ENCODE assay signal across 8 cellular contexts in genomic region chr2:26961603-26962184, GRCh38. TPM values are rescaled to one million over a fixed set of nuclear protein-coding genes. Genes with fewer than 3 reads are reported as not detected.
A peak's percentile ranks its signal among the peaks of the same experiment; 100 is the strongest.
DNase-seq lines count a peak whose midpoint lies in the region; ATAC-seq and TF ChIP-seq lines count a peak whose summit lies in the region.

No MANE protein-coding gene starts in this region.

- no peak overlapping the region for H3K27ac Mint-ChIP-seq in activated naive CD4-positive, alpha-beta T cell treated with anti-CD3 and anti-CD28 coated beads, Interleukin-2, amount 50 U/mL, for 72 hours

- H3K36me3 ChIP-seq in SK-N-SH (replicated peaks in 1 of 2; ENCODE audit: control insufficient read depth in 1 of 2, insufficient read depth in 2 of 2, low read length in 1 of 2) = no peaks in the 10 kb centered on the region
- H3K36me3 ChIP-seq in uterus = no peaks in the 10 kb centered on the region

- POLR2A ChIA-PET in SK-N-SH (lab: Yijun Ruan, JAX) = interaction anchor here (0.6 to 1.8 kb wide), 4 partner anchors 54 to 238 kb away, joined by 3 to 17 read pairs (median 6); partner anchors contain the start of gene AGBL5

- peaks cover 0 to 3% of the 10 kb centered on the region in 2 experiments; a peak in 1 of 4 replicates for H3K4me1 ChIP-seq in SK-N-SH (ENCODE audit: control insufficient read depth in 1 of 2, insufficient read depth in 2 of 2, low read depth in 1 of 2, low read length in 1 of 2)
- no peaks in the 10 kb centered on the region for H3K4me1 ChIP-seq in uterus

- no peaks in the 10 kb centered on the region for H3K79me2 ChIP-seq in SK-N-SH (ENCODE audit: insufficient read depth)

- peak; percentile 98 for TF ChIP-seq RAD21 in SK-N-SH (IDR thresholded peaks at IDR 0.05; ENCODE audit: low read length)

- TF ChIP-seq POLR2A in uterus (IDR thresholded peaks at IDR 0.05) = peak in 1 of 2 donors; percentile 13

- TF ChIP-seq EP300 in SK-N-SH (IDR thresholded peaks at IDR 0.05; ENCODE audit: borderline replicate concordance in 1 of 2, low read depth in 1 of 2, low read length in 1 of 2) = no peak

- H3K27ac ChIP-seq in SK-N-SH (ENCODE audit: low read depth in 2 of 2, low read length in 1 of 2) = no peak overlapping the region
- H3K27ac ChIP-seq in uterus = no peak overlapping the region

- no peak overlapping the region for H3K9ac ChIP-seq in SK-N-SH

- peaks cover 25% of the 10 kb centered on the region; the same call in 1 of the 2 replicates for H3K27me3 ChIP-seq in SK-N-SH (ENCODE audit: insufficient read depth)
- H3K27me3 ChIP-seq in uterus = peaks cover 0 to 6% of the 10 kb centered on the region in 2 donors

- no peaks in the 10 kb centered on the region for H3K9me2 ChIP-seq in SK-N-SH

- intact Hi-C loops in Right ventricle myocardium superior (cut with DNase I) (loop anchor here (2.0 kb wide), 1 partner anchor 57 kb away; no protein-coding TSS in a partner anchor), posterior vena cava (cut with DNase I) (loop anchor here (2.0 to 10.0 kb wide), 4 partner anchors 55 to 323 kb away; partner anchors contain the start of gene TRIM54 (in 1 of the 2)), uterus (cut with DNase I; ENCODE audit: low total_unique reads) (loop anchor here (5.0 kb wide), 1 partner anchor 56 kb away; no protein-coding TSS in a partner anchor)

- WGBS in SK-N-SH (ENCODE audit: low lambda C conversion rate) = 17% methylated on average over 15 of the region's 15 CpGs

- peak; percentile 90 to 93 for ATAC-seq in activated naive CD4-positive, alpha-beta T cell treated with anti-CD3 and anti-CD28 coated beads, Interleukin-2, amount 50 U/mL, for 72 hours
- peak; percentile 94 for ATAC-seq in Right ventricle myocardium superior (ENCODE audit: poor library complexity)
- no peak for ATAC-seq in HG03196 (IDR thresholded peaks at IDR 0.05; ENCODE audit: unreplicated experiment)

- no peak overlapping the region for H3K4me2 ChIP-seq in SK-N-SH

- no peaks in the 10 kb centered on the region for H3K9me3 Mint-ChIP-seq in activated naive CD4-positive, alpha-beta T cell treated with anti-CD3 and anti-CD28 coated beads, Interleukin-2, amount 50 U/mL, for 72 hours

- CTCF ChIA-PET in SK-N-SH (lab: Yijun Ruan, JAX) = interaction anchor here (0.6 to 21.9 kb wide), 66 partner anchors 8 to 346 kb away, joined by 3 to 1017 read pairs (median 5); partner anchors contain the start of genes AGBL5, DPYSL5, EMILIN1 and KHK

- H3K9me3 ChIP-seq in SK-N-SH (no peaks in the 10 kb centered on the region), uterus (no peaks in the 10 kb centered on the region)

- TF ChIP-seq CTCF in GM12864 (IDR thresholded peaks at IDR 0.05; ENCODE audit: low read depth, low read length, missing control alignments) (peak; percentile 95), SK-N-SH (IDR thresholded peaks at IDR 0.05) (peak; percentile 98), uterus (IDR thresholded peaks at IDR 0.05) (peak; percentile 95 to 98 (median 98))

- H3K4me3 ChIP-seq in GM12864 (ENCODE audit: low read depth, low read length) = no peak overlapping the region
- H3K4me3 ChIP-seq in SK-N-SH (ENCODE audit: low read depth in 2 of 2, low read length in 1 of 2) = no peak overlapping the region
- H3K4me3 ChIP-seq in uterus = no peak overlapping the region

- H3F3A ChIP-seq in SK-N-SH (replicated peaks; ENCODE audit: insufficient read depth) = no peaks in the 10 kb centered on the region

- no peak overlapping the region for H2AFZ ChIP-seq in SK-N-SH (ENCODE audit: low read depth)

- H3K36me3 Mint-ChIP-seq in activated naive CD4-positive, alpha-beta T cell treated with anti-CD3 and anti-CD28 coated beads, Interleukin-2, amount 50 U/mL, for 72 hours = no peaks in the 10 kb centered on the region

- peak; percentile 46 for DNase-seq in GM12864 (ENCODE audit: low read depth)
- DNase-seq in NCI-H1105 (lab: John Stamatoyannopoulos, UW) = peak; percentile 68
- peak; percentile 88 for DNase-seq in SK-N-SH
- DNase-seq in activated naive CD4-positive, alpha-beta T cell treated with anti-CD3 and anti-CD28 coated beads, Interleukin-2, amount 50 U/mL, for 72 hours (ENCODE audit: low spot score in 2 of 2) = peak; percentile 77 to 82
- DNase-seq in Right ventricle myocardium superior = peak; percentile 86
- peak; percentile 94 for DNase-seq in posterior vena cava (ENCODE audit: low spot score)
- DNase-seq in uterus = peak; percentile 81 to 85

- H4K20me1 ChIP-seq in SK-N-SH (ENCODE audit: insufficient read depth) = no peaks in the 10 kb centered on the region

TF ChIP-seq in SK-N-SH, 30 proteins besides CTCF, POLR2A, EP300 and RAD21 (continues in another document):
- TF ChIP-seq YY1 (IDR thresholded peaks at IDR 0.05; ENCODE audit: low read depth) (no peak), FOXJ3 (CRISPR knock-in tag; IDR thresholded peaks at IDR 0.05) (no peak), MEF2A (IDR thresholded peaks at IDR 0.05; ENCODE audit: borderline replicate concordance, low read depth) (no peak), RXRA (IDR thresholded peaks at IDR 0.05; ENCODE audit: borderline replicate concordance, low read depth) (no peak), PBX3 (IDR thresholded peaks at IDR 0.05) (no peak), USF1 (IDR thresholded peaks at IDR 0.05; ENCODE audit: borderline replicate concordance, low read depth) (no peak), TAF1 (IDR thresholded peaks at IDR 0.05; ENCODE audit: borderline replicate concordance, low read depth, low read length) (no peak), POLR2AphosphoS5 (IDR thresholded peaks at IDR 0.05; ENCODE audit: low read depth, low read length) (no peak), TCF12 (IDR thresholded peaks at IDR 0.05) (no peak), SMC3 (IDR thresholded peaks at IDR 0.05; ENCODE audit: low read depth, low read length) (peak; percentile 99), JUND (IDR thresholded peaks at IDR 0.05) (no peak), RFX5 (IDR thresholded peaks at IDR 0.05; ENCODE audit: low read length) (no peak), EZH2phosphoT487 (IDR thresholded peaks at IDR 0.05; ENCODE audit: borderline replicate concordance, low read depth) (no peak), ELF1 (IDR thresholded peaks at IDR 0.05) (no peak), SIN3A (IDR thresholded peaks at IDR 0.05; ENCODE audit: borderline replicate concordance, low read depth, low read length) (no peak), FOSL2 (IDR thresholded peaks at IDR 0.05; ENCODE audit: borderline replicate concordance, low read depth) (no peak), CHD2 (IDR thresholded peaks at IDR 0.05; ENCODE audit: low read length, partially characterized antibody) (peak; percentile 85), NRF1 (IDR thresholded peaks at IDR 0.05; ENCODE audit: low read depth, low read length) (no peak), MXI1 (IDR thresholded peaks at IDR 0.05; ENCODE audit: low read depth, low read length) (no peak; the same call in 1 of the 2 replicates), FOXM1 (IDR thresholded peaks at IDR 0.05; ENCODE audit: low read depth) (no peak), GATA2 (CRISPR knock-in tag; IDR thresholded peaks at IDR 0.05) (peak; percentile 92), TEAD4 (IDR thresholded peaks at IDR 0.05; ENCODE audit: borderline replicate concordance, insufficient read depth) (no peak), RCOR1 (IDR thresholded peaks at IDR 0.05; ENCODE audit: low read length) (peak; percentile 81)

RNA-seq across cellular contexts. Expression of gene MAPRE3, which starts 8.7 kb away (rescaled TPM):
- polyA plus RNA-seq in SK-N-SH (2012; rRNA removed) = 20.2 and 24.4 TPM in 2 replicates
- 15.9 and 20.5 TPM in 2 replicates for polyA plus RNA-seq in SK-N-SH (2012; cell fraction: cytosol; rRNA removed)
- 67.4 and 80.9 TPM in 2 replicates for polyA plus RNA-seq in SK-N-SH (2012; cell fraction: nucleus; rRNA removed)
- 1 to 10 TPM; 4.0 to 4.2 TPM for total RNA-seq in activated naive CD4-positive, alpha-beta T cell treated with anti-CD3 and anti-CD28 coated beads, Interleukin-2, amount 50 U/mL, for 72 hours
- total RNA-seq in Right ventricle myocardium superior (57.9 TPM), posterior vena cava (10 to 100 TPM; 11.4 to 16.3 TPM), uterus (10 to 100 TPM in 1 of 4 donors, 1 to 10 TPM in 3; 2.9 to 49.6 (median 4.9) TPM)
